Comparison of ENCODE assay signal across 13 cellular contexts in genomic region chr5:158154226-158155005, GRCh38.
DNase-seq lines count a peak whose midpoint lies in the region; ATAC-seq, FAIRE-seq and TF ChIP-seq lines count a peak whose summit lies in the region.
"Had no signal": no experiment of that assay in that cellular context is flagged by ENCODE, and none has a peak within 500 bp of the region (broad histone marks: within the 10 kb centered on the region; RNA-seq: fewer than 3 reads in every experiment).

No MANE protein-coding gene starts in this region.

- no peaks in the 10 kb centered on the region for H3K36me3 ChIP-seq in ACC112 (ENCODE audit: insufficient read depth, low read length)
- H3K36me3 ChIP-seq in endothelial cell of umbilical vein (ENCODE audit: control insufficient read depth in 2 of 2, extremely low read depth in 1 of 2, insufficient read depth in 2 of 2, low read length in 2 of 2), result no peaks in the 10 kb centered on the region
- no peaks in the 10 kb centered on the region for H3K36me3 ChIP-seq in right lobe of liver
- H3K36me3 ChIP-seq: BLaER1, thyroid gland had no signal

- WGBS in right lobe of liver (ENCODE audit: insufficient coverage, low coverage, low lambda C conversion rate, missing lambda C conversion rate), result 59% methylated on average over 3 of the region's 3 CpGs

- H3K27me3 ChIP-seq in ACC112 (ENCODE audit: insufficient read depth, low read length), result no peaks in the 10 kb centered on the region
- H3K27me3 ChIP-seq in endothelial cell of umbilical vein (ENCODE audit: control insufficient read depth in 2 of 2, insufficient read depth in 2 of 2, low read length in 2 of 2), result no peaks in the 10 kb centered on the region
- H3K27me3 ChIP-seq in right lobe of liver, result no peaks in the 10 kb centered on the region
- H3K27me3 ChIP-seq: BLaER1, thyroid gland had no signal

- CTCF ChIA-PET in endothelial cell of umbilical vein (lab: Charles Lee), result interaction anchor here (1.1 to 2.2 kb wide), 4 partner anchors 12 to 79 kb away, joined by 3 to 14 read pairs (median 4); no protein-coding TSS in a partner anchor

- no peaks in the 10 kb centered on the region for H3K9me3 ChIP-seq in endothelial cell of umbilical vein (replicated peaks; ENCODE audit: control insufficient read depth, insufficient read depth, low read length)
- H3K9me3 ChIP-seq in right lobe of liver, result no peaks in the 10 kb centered on the region
- H3K9me3 ChIP-seq: thyroid gland had no signal

- H3K4me2 ChIP-seq in endothelial cell of umbilical vein (ENCODE audit: insufficient read depth, low read length), result no peak overlapping the region
- H3K4me2 ChIP-seq: BLaER1 had no signal

- H3K27ac ChIP-seq in ACC112 (ENCODE audit: low read depth, low read length), result peak overlapping the region; percentile 6; the same call in 1 of the 2 replicates
- H3K27ac ChIP-seq in endothelial cell of umbilical vein (ENCODE audit: insufficient read depth, low read depth, low read length), result no peak overlapping the region
- no peak overlapping the region for H3K27ac ChIP-seq in right lobe of liver
- H3K27ac ChIP-seq: BLaER1, thyroid gland had no signal

- ATAC-seq in right lobe of liver, result peak; percentile 47 to 85 (median 69)

- FAIRE-seq in endothelial cell of umbilical vein (lab: Jason Lieb, UNC) (no peak), H54 (lab: Jason Lieb, UNC) (no peak)

- DNase-seq in NCI-H446 treated with DMSO at 0.1 percent for 48 hours (lab: John Stamatoyannopoulos, UW) (peak; percentile 40), endothelial cell of umbilical vein (ENCODE audit: low read depth, low spot score) (peak; percentile 58), right lobe of liver (no peak), NCI-H526 treated with DMSO at 0.1 percent for 48 hours (lab: John Stamatoyannopoulos, UW) (no peak), H54 (ENCODE audit: insufficient read length, low spot score) (no peak)
- no peak for DNase-seq in stimulated activated CD4-positive, alpha-beta T cell treated with anti-CD3 and anti-CD28 coated beads, Interleukin-15, amount 100 ng/mL, for 24 hours
- no peak for DNase-seq in activated CD4-positive, alpha-beta T cell treated with anti-CD3 and anti-CD28 coated beads for 1 hour
- DNase-seq: NCI-H345; nephron progenitor cell; stimulated activated CD4-positive, alpha-beta T cell treated with anti-CD3 and anti-CD28 coated beads, Interleukin-4, amount 100 ng/mL, for 24 hours; thyroid gland had no signal

- no peak overlapping the region for H2AFZ ChIP-seq in ACC112 (ENCODE audit: low read length, unreplicated experiment)
- H2AFZ ChIP-seq in endothelial cell of umbilical vein (ENCODE audit: low read depth, low read length), result no peak overlapping the region

- POLR2A ChIA-PET in endothelial cell of umbilical vein (lab: Charles Lee), result no interaction called here

- intact Hi-C loops in endothelial cell of umbilical vein (cut with micrococcal nuclease), result no loop called here
- intact Hi-C loops in right lobe of liver (cut with DNase I), result no loop called here

- no peak for TF ChIP-seq POLR2A in endothelial cell of umbilical vein (IDR thresholded peaks at IDR 0.05; ENCODE audit: low read depth, low read length)
- TF ChIP-seq POLR2A in right lobe of liver (IDR thresholded peaks at IDR 0.05), result no peak
- no peak for TF ChIP-seq POLR2A in H54 (IDR thresholded peaks at IDR 0.05; ENCODE audit: low read depth, low read length)

- dilution Hi-C loops in endothelial cell of umbilical vein (cut with MboI; ENCODE audit: extremely low pct_ligation_motif_present, low sequenced_read_pairs), result no loop called here

- no TSS peak for BruUV-seq in endothelial cell of umbilical vein (replicated peaks; lab: Mats Ljungman, UMichigan)

- H3K4me1 ChIP-seq in ACC112 (ENCODE audit: control insufficient read depth, insufficient read depth, low read length, unreplicated experiment) (peaks cover 19% of the 10 kb centered on the region), endothelial cell of umbilical vein (ENCODE audit: control insufficient read depth, extremely low read depth, insufficient read depth, low read length) (no peaks in the 10 kb centered on the region), right lobe of liver (peaks cover 0 to 10% (median 5%) of the 10 kb centered on the region in 4 donors)
- H3K4me1 ChIP-seq: thyroid gland had no signal

- H3K79me2 ChIP-seq in ACC112 (ENCODE audit: control insufficient read depth, insufficient read depth, low read length, unreplicated experiment), result no peaks in the 10 kb centered on the region
- H3K79me2 ChIP-seq in endothelial cell of umbilical vein (ENCODE audit: control insufficient read depth, insufficient read depth, low read length), result no peaks in the 10 kb centered on the region

- no peak overlapping the region for H3K9ac ChIP-seq in endothelial cell of umbilical vein (replicated peaks; ENCODE audit: extremely low read depth, insufficient read depth, low read length)
- H3K9ac ChIP-seq: BLaER1 had no signal

- no peak for TF ChIP-seq CTCF in endothelial cell of umbilical vein (IDR thresholded peaks at IDR 0.05; ENCODE audit: extremely low read depth in 1 of 2, insufficient read depth in 1 of 2, low read depth in 1 of 2, low read length in 2 of 2)
- no peak for TF ChIP-seq CTCF in right lobe of liver (IDR thresholded peaks at IDR 0.05)

- no peaks in the 10 kb centered on the region for H3K9me1 ChIP-seq in endothelial cell of umbilical vein (replicated peaks; ENCODE audit: control insufficient read depth, extremely low read depth, insufficient read depth, low read length)

- no peak overlapping the region for H3K4me3 ChIP-seq in ACC112 (ENCODE audit: low read depth, low read length)
- H3K4me3 ChIP-seq in endothelial cell of umbilical vein (replicated peaks in 1 of 3; ENCODE audit: insufficient read depth in 1 of 3, low read depth in 1 of 3, low read length in 3 of 3), result no peak overlapping the region
- H3K4me3 ChIP-seq in right lobe of liver, result no peak overlapping the region
- H3K4me3 ChIP-seq: BLaER1, thyroid gland had no signal

- no peaks in the 10 kb centered on the region for H4K20me1 ChIP-seq in endothelial cell of umbilical vein (replicated peaks; ENCODE audit: control insufficient read depth, extremely low read depth, insufficient read depth, low read length)
- H4K20me1 ChIP-seq: BLaER1 had no signal

TF ChIP-seq in endothelial cell of umbilical vein, 7 proteins besides CTCF, POLR2A, EP300 and RAD21:
- TF ChIP-seq MYC (IDR thresholded peaks at IDR 0.05; ENCODE audit: low read depth, low read length) (no peak), MAX (IDR thresholded peaks at IDR 0.05; ENCODE audit: insufficient read depth, insufficient read length) (no peak), JUN (IDR thresholded peaks at IDR 0.05; ENCODE audit: borderline replicate concordance, insufficient read depth, insufficient read length, low read depth) (peak; percentile 49)

Comparison
In these comparisons a context has a peak if more than half of its experiments do, and no peak if none do; other contexts are left out.
1. DNase-seq: peak in NCI-H446 treated with DMSO at 0.1 percent for 48 hours (single experiment) and endothelial cell of umbilical vein (single experiment); none in right lobe of liver (0 of 3), stimulated activated CD4-positive, alpha-beta T cell treated with anti-CD3 and anti-CD28 coated beads, Interleukin-15, amount 100 ng/mL, for 24 hours (single experiment), activated CD4-positive, alpha-beta T cell treated with anti-CD3 and anti-CD28 coated beads for 1 hour (single experiment), NCI-H526 treated with DMSO at 0.1 percent for 48 hours (single experiment) and H54 (single experiment).